ENCODE assay signal across 8 cellular contexts in the genomic region with DNA sequence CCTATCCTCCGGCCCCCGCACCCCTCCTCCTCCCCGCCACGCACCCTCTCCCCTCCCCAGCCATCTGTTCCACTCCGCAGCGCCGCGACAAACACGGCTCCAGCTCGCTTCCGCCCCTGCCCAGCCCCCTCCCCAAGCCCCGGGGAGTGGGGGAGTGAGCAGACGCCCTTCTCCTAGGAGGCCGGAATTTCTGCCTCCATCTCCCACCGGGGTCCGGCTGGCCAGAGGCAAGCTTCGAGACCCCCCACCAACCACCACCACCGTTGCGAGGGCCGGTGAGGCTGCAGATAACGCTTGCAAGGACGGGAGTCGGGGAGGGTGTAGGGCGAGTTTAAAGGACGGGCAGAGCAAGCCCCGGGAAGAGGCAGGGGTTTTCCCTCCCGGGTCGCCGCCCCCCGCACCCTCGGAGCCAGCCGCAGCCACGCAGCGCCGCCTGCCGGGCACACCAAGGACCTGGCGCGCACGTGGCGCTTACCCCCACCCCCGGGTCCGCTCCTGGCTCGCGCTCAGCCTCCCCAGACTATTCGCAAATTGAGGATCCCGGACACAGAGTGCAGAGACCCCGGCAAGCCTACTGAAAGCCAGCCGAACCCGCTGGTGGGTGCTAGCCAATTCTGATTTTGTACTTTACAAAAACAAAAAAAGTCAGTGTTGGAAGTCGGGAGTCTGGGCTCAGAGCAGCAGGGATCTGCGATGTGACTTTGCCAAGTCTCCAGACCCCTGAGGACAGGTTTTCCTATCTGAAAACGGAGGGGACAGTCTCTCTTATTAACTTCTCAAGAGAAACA. TPM values are rescaled to one million over a fixed set of nuclear protein-coding genes. Genes with fewer than 3 reads are reported as not detected.
DNase-seq lines count a peak whose midpoint lies in the region; ATAC-seq and TF ChIP-seq lines count a peak whose summit lies in the region.

No MANE protein-coding gene starts in this region.

- H3K27ac ChIP-seq in HL-60 (replicated peaks) (peak overlapping the region; percentile 86), WERI-Rb-1 (no peak overlapping the region), right lobe of liver (no peak overlapping the region)

- H3K27me3 ChIP-seq in HL-60 (ENCODE audit: insufficient read depth, poor library complexity, severe bottlenecking), result no peaks in the 10 kb centered on the region
- peaks cover 16% of the 10 kb centered on the region for H3K27me3 ChIP-seq in WERI-Rb-1 (ENCODE audit: insufficient read depth, low read depth, severe bottlenecking)
- H3K27me3 ChIP-seq in right lobe of liver, result no peaks in the 10 kb centered on the region

- TF ChIP-seq CTCF in GM12865 (IDR thresholded peaks at IDR 0.05; ENCODE audit: insufficient read depth, low read depth, low read length, missing control alignments), result peak; percentile 77
- no peak for TF ChIP-seq CTCF in HL-60 (IDR thresholded peaks at IDR 0.05; ENCODE audit: insufficient read depth, low read length)
- TF ChIP-seq CTCF in WERI-Rb-1 (IDR thresholded peaks at IDR 0.05; ENCODE audit: low read depth, low read length), result peak; percentile 95
- peak; percentile 42 for TF ChIP-seq CTCF in cardiac fibroblast (IDR thresholded peaks at IDR 0.05; ENCODE audit: low read depth, low read length)
- TF ChIP-seq CTCF in right lobe of liver (IDR thresholded peaks at IDR 0.05), result peak; percentile 23 to 38 (median 30)

- H3K36me3 ChIP-seq in WERI-Rb-1 (no peaks in the 10 kb centered on the region), right lobe of liver (peaks cover 0 to 43% (median 21%) of the 10 kb centered on the region in 4 donors)

- H3K4me3 ChIP-seq in GM12865 (ENCODE audit: low read depth, low read length), result no peak overlapping the region; the same call in 1 of the 2 replicates
- H3K4me3 ChIP-seq in HL-60 (replicated peaks; ENCODE audit: insufficient read depth, low read length), result no peak overlapping the region
- H3K4me3 ChIP-seq in WERI-Rb-1 (ENCODE audit: low read depth, low read length), result peak overlapping the region; percentile 65
- peak overlapping the region; percentile 37 to 46 for H3K4me3 ChIP-seq in cardiac fibroblast (replicated peaks in 1 of 2; ENCODE audit: low read depth in 2 of 2, low read length in 2 of 2)
- H3K4me3 ChIP-seq in right lobe of liver, result no peak overlapping the region

- H3K9me3 ChIP-seq in WERI-Rb-1 (ENCODE audit: severe bottlenecking), result no peaks in the 10 kb centered on the region
- H3K9me3 ChIP-seq in right lobe of liver, result no peaks in the 10 kb centered on the region

- H3K4me1 ChIP-seq in right lobe of liver, result peaks cover 0 to 25% (median 7%) of the 10 kb centered on the region in 4 donors

- intact Hi-C loops in right lobe of liver (cut with DNase I), result loop anchor here in 1 of 2 donors (10.0 kb wide), 1 partner anchor 138 kb away; no protein-coding TSS in a partner anchor

- ATAC-seq in right lobe of liver, result peak in 2 of 4 donors; percentile 4

- TF ChIP-seq POLR2A in right lobe of liver (IDR thresholded peaks at IDR 0.05), result no peak

- DNase-seq in GM12865 (ENCODE audit: low read depth), result peak; percentile 64
- DNase-seq in HL-60 (ENCODE audit: low read depth in 1 of 2, low spot score in 1 of 2), result peak in 1 of 2 experiments; percentile 54
- DNase-seq in WERI-Rb-1, result peak; percentile 73
- peak; percentile 35 to 41 for DNase-seq in cardiac fibroblast (ENCODE audit: low read depth in 2 of 2)
- DNase-seq in right lobe of liver, result no peak
- DNase-seq in stimulated activated CD8-positive, alpha-beta memory T cell treated with anti-CD3 and anti-CD28 coated beads, Interleukin-4, amount 100 ng/mL, for 4 hours (ENCODE audit: low read depth in 2 of 2, low spot score in 1 of 2), result peak; percentile 48 to 51
- no peak for DNase-seq in middle frontal gyrus (ENCODE audit: extremely low spot score, low spot score)
- DNase-seq in DMS153 (lab: John Stamatoyannopoulos, UW), result no peak

- 34% methylated on average over 17 of the region's 52 CpGs for WGBS in right lobe of liver (ENCODE audit: insufficient coverage, low coverage, low lambda C conversion rate, missing lambda C conversion rate)

RNA-seq across cellular contexts. Expression of a gene that starts 22.6 kb away (rescaled TPM):
- 10 to 100 TPM; 12.5 to 54.4 (median 18.6) TPM for total RNA-seq in right lobe of liver

RNA-seq across cellular contexts. Expression of a gene that starts 32.5 kb away (rescaled TPM):
- 100 to 1,000 TPM in 3 of 6 experiments, 10 to 100 TPM in 3; 38.9 to 173 (median 106) TPM for total RNA-seq in right lobe of liver

RNA-seq across cellular contexts. Expression of a gene that starts 47.6 kb away (rescaled TPM):
- total RNA-seq in right lobe of liver, result 10 to 100 TPM; 19.6 to 48.5 (median 39.0) TPM

RNA-seq across cellular contexts. Expression of a gene that starts 54.4 kb away (rescaled TPM):
- total RNA-seq in right lobe of liver, result not detected

RNA-seq across cellular contexts. Expression of a gene that starts 56.1 kb away (rescaled TPM):
- 100 to 1,000 TPM; 109 to 259 (median 185) TPM for total RNA-seq in right lobe of liver

Comparison
In these comparisons a context has a peak if more than half of its experiments do, and no peak if none do; other contexts are left out.
1. DNase-seq: peak in GM12865 (single experiment), WERI-Rb-1 (single experiment), cardiac fibroblast (2 of 2) and stimulated activated CD8-positive, alpha-beta memory T cell treated with anti-CD3 and anti-CD28 coated beads, Interleukin-4, amount 100 ng/mL, for 4 hours (2 of 2); none in right lobe of liver (0 of 3), middle frontal gyrus (single experiment) and DMS153 (single experiment).
2. H3K4me3 ChIP-seq: peak in WERI-Rb-1 (single experiment) and cardiac fibroblast (2 of 2); none in GM12865 (single experiment), HL-60 (single experiment) and right lobe of liver (0 of 3).